18 cellular contexts compared by ENCODE assay signal in genomic region chr4:186752310-186752709, GRCh38. TPM values are rescaled to one million over a fixed set of nuclear protein-coding genes. Genes with fewer than 3 reads are reported as not detected.
DNase-seq lines count a peak whose midpoint lies in the region; ATAC-seq, FAIRE-seq and TF ChIP-seq lines count a peak whose summit lies in the region.
"Had no signal": no experiment of that assay in that cellular context is flagged by ENCODE, and none has a peak within 500 bp of the region (broad histone marks: within the 10 kb centered on the region; RNA-seq: fewer than 3 reads in every experiment).

No MANE protein-coding gene starts in this region.

- TF ChIP-seq EP300 in K562 (IDR thresholded peaks at IDR 0.05; ENCODE audit: low read length): no peak

- H3K4me3 ChIP-seq in K562 (no peak overlapping the region), mammary epithelial cell (replicated peaks in 1 of 3; ENCODE audit: insufficient read depth in 1 of 3, low read depth in 2 of 3, low read length in 3 of 3) (no peak overlapping the region)
- H3K4me3 ChIP-seq: GM12878, GM23338 had no signal

- no peak overlapping the region for H3K9ac ChIP-seq in K562 (ENCODE audit: insufficient read depth in 1 of 2, low read depth in 2 of 2, low read length in 2 of 2)
- H3K9ac ChIP-seq in mammary epithelial cell (ENCODE audit: insufficient read depth, low read length): no peak overlapping the region

- POLR2A ChIA-PET in K562 (lab: Yijun Ruan, JAX): no interaction called here

- CTCF ChIA-PET in K562 (lab: Yijun Ruan, JAX; ENCODE audit: low intra/inter-chr PET ratio) (interaction anchor here (0.6 kb wide), 1 partner anchor 138 kb away, joined by 3 read pairs; no protein-coding TSS in a partner anchor), mammary epithelial cell (lab: Charles Lee; ENCODE audit: low non-redundant PET) (no interaction called here)

- H2AFZ ChIP-seq in K562 (ENCODE audit: low read depth, low read length) (no peak overlapping the region), mammary epithelial cell (ENCODE audit: low read depth, low read length) (no peak overlapping the region)
- H2AFZ ChIP-seq: GM23338 had no signal

- FAIRE-seq in K562 (lab: Jason Lieb, UNC): no peak
- FAIRE-seq: D721Med, GM12878 had no signal

- H3K27me3 ChIP-seq in K562 (ENCODE audit: control insufficient read depth in 2 of 2, insufficient read depth in 2 of 2, low read length in 2 of 2) (peaks cover 2 to 6% of the 10 kb centered on the region in 2 experiments; a peak in 2 of 5 replicates), mammary epithelial cell (ENCODE audit: insufficient read depth, low read length) (no peaks in the 10 kb centered on the region)

- H3K27ac ChIP-seq in K562 (ENCODE audit: extremely low read depth, low read depth, low read length): no peak overlapping the region
- no peak overlapping the region for H3K27ac ChIP-seq in mammary epithelial cell (ENCODE audit: insufficient read depth, low read depth, low read length)

- DNase-seq in K562 (ENCODE audit: extremely low read depth in 1 of 4, low spot score in 3 of 4) (no peak), left kidney (ENCODE audit: low read depth, low spot score) (peak; percentile 60), mammary epithelial cell (no peak)
- no peak for DNase-seq in activated naive CD4-positive, alpha-beta T cell treated with Interleukin-2 at 50 U/mL for 16 hours
- DNase-seq: C1 segment of cervical spinal cord; Caco-2; CD4-positive, alpha-beta memory T cell; DMS 273 treated with DMSO at 0.1 percent for 48 hours; DMS79; EL; GDM1; H9 had no signal

- ATAC-seq in GM18867 (IDR thresholded peaks at IDR 0.05; ENCODE audit: unreplicated experiment) (peak; percentile 40), K562 (no peak), HG02642 (IDR thresholded peaks at IDR 0.05; ENCODE audit: poor library complexity, unreplicated experiment) (no peak)
- ATAC-seq: GM12878, GM23338, HCT116 had no signal

- WGBS in K562 (ENCODE audit: insufficient coverage, low coverage, missing lambda C conversion rate): 62% methylated on average over 6 of the region's 6 CpGs
- 99% methylated on average over 6 of the region's 6 CpGs for WGBS in mammary epithelial cell (ENCODE audit: low coverage, missing lambda C conversion rate)

- H4K20me1 ChIP-seq in K562 (replicated peaks; ENCODE audit: control insufficient read depth, insufficient read depth, low read length) (no peaks in the 10 kb centered on the region), mammary epithelial cell (ENCODE audit: insufficient read depth, low read length) (no peaks in the 10 kb centered on the region)

- TF ChIP-seq POLR2A in K562 (conservative IDR thresholded peaks at IDR 0.05): no peak

- in situ Hi-C loops in K562 (cut with MboI): no loop called here
- in situ Hi-C loops in mammary epithelial cell (cut with MboI; ENCODE audit: low sequenced_read_pairs in 2 of 2): no loop called here

- H3K36me3 ChIP-seq in K562 (ENCODE audit: control insufficient read depth, insufficient read depth, low read length) (peaks cover 7% of the 10 kb centered on the region; the same call in 2 of the 3 replicates), mammary epithelial cell (ENCODE audit: insufficient read depth, low read length) (no peaks in the 10 kb centered on the region)

- no peak for TF ChIP-seq RAD21 in K562 (CRISPR knock-in tag; conservative IDR thresholded peaks at IDR 0.05 in 1 of 2, IDR thresholded peaks at IDR 0.05 in 1 of 2)

- peaks cover 24% of the 10 kb centered on the region for H3K79me2 ChIP-seq in K562 (ENCODE audit: control insufficient read depth, insufficient read depth, low read length)
- H3K79me2 ChIP-seq in mammary epithelial cell (ENCODE audit: insufficient read depth, low read length): no peaks in the 10 kb centered on the region

- no TSS peak for BruUV-seq in K562 (replicated peaks; lab: Mats Ljungman, UMichigan)
- BruUV-seq in mammary epithelial cell (replicated peaks; lab: Mats Ljungman, UMichigan): no TSS peak

- no peaks in the 10 kb centered on the region for H3K9me1 ChIP-seq in K562 (ENCODE audit: control insufficient read depth, insufficient read depth, low read length)

- dilution Hi-C loops in mammary epithelial cell (cut with HindIII; ENCODE audit: low sequenced_read_pairs): no loop called here

- intact Hi-C loops in K562 (cut with micrococcal nuclease) (loop anchor here (5.0 kb wide), 1 partner anchor 150 kb away; no protein-coding TSS in a partner anchor), mammary epithelial cell (cut with micrococcal nuclease) (no loop called here)

- H3K9me3 ChIP-seq in K562 (replicated peaks; ENCODE audit: control insufficient read depth, insufficient read depth, low read depth, low read length) (no peaks in the 10 kb centered on the region), mammary epithelial cell (replicated peaks; ENCODE audit: insufficient read depth, low read length) (no peaks in the 10 kb centered on the region)
- H3K9me3 ChIP-seq: Caco-2 had no signal

- H3K4me1 ChIP-seq in K562 (replicated peaks in 1 of 2; ENCODE audit: control insufficient read depth in 2 of 2, insufficient read depth in 2 of 2, low read length in 2 of 2): no peaks in the 10 kb centered on the region; a peak in 2 of 5 replicates
- H3K4me1 ChIP-seq in mammary epithelial cell (ENCODE audit: insufficient read depth, low read length): no peaks in the 10 kb centered on the region

- H3K4me2 ChIP-seq in K562 (ENCODE audit: insufficient read depth, low read length) (no peak overlapping the region), mammary epithelial cell (ENCODE audit: insufficient read depth, low read depth, low read length) (no peak overlapping the region)
- H3K4me2 ChIP-seq: GM23338 had no signal

- TF ChIP-seq CTCF in K562 (IDR thresholded peaks at IDR 0.05 in 2 of 3, conservative IDR thresholded peaks at IDR 0.05 in 1 of 3; ENCODE audit: insufficient read depth in 2 of 3, low read depth in 1 of 3, low read length in 3 of 3) (no peak), mammary epithelial cell (conservative IDR thresholded peaks at IDR 0.05 in 1 of 2, IDR thresholded peaks at IDR 0.05 in 1 of 2; ENCODE audit: extremely low read depth in 1 of 2, insufficient read depth in 1 of 2, low read depth in 1 of 2, low read length in 2 of 2) (no peak)

RNA-seq across cellular contexts. Expression of gene FAT1, which starts 28.7 kb away (rescaled TPM):
- total RNA-seq in K562 (2011; cell fraction: chromatin; rRNA removed; ENCODE audit: low replicate concordance): 34.3 and 56.3 TPM in 2 replicates
- 21.5 and 28.3 TPM in 2 replicates for total RNA-seq in K562 (2011; cell fraction: nucleolus; rRNA removed)
- total RNA-seq in K562 (2011; cell fraction: nucleoplasm; rRNA removed): 26.8 and 46.9 TPM in 2 replicates
- total RNA-seq in K562 (2014; rRNA removed): 22.8 and 23.3 TPM in 2 replicates
- total RNA-seq in K562 (2014; rRNA removed; fragmentation: Illumina TruSeq; extraction: Trizol): 21.4 and 25.5 TPM in 2 replicates
- 36.0 and 38.4 TPM in 2 replicates for total RNA-seq in K562 (2015; rRNA removed; fragmentation: Illumina TruSeq; extraction: Trizol)
- 30.0 and 31.4 TPM in 2 replicates for total RNA-seq in K562 (2021)
- 12.2 and 13.9 TPM in 2 replicates for polyA plus RNA-seq in K562 (2011; rRNA removed)
- 11.8 and 14.6 TPM in 2 replicates for polyA plus RNA-seq in K562 (2011; cell fraction: cytosol; rRNA removed)
- polyA plus RNA-seq in K562 (2011; cell fraction: nucleus; rRNA removed): 18.0 and 35.1 TPM in 2 replicates
- 14.4 and 20.2 TPM in 2 replicates for polyA plus RNA-seq in K562 (2012)
- 19.3 and 24.9 TPM in 2 replicates for polyA plus RNA-seq in K562 (2014; fragmentation: Illumina TruSeq; extraction: Trizol)
- 1 to 10 TPM; 6.0 to 8.3 TPM for polyA plus RNA-seq in K562 (2014; fragmentation: Nextera tagmentation; extraction: Ambion mirVana)
- polyA plus RNA-seq in K562 (2014; rRNA removed): 9.3 and 12.2 TPM in 2 replicates
- 100 and 106 TPM in 2 replicates for polyA minus RNA-seq in K562 (2011; rRNA and poly(A)+ RNA removed)
- 40.0 and 46.9 TPM in 2 replicates for polyA minus RNA-seq in K562 (2011; cell fraction: cytosol; rRNA and poly(A)+ RNA removed)
- 23.8 and 27.2 TPM in 2 replicates for polyA minus RNA-seq in K562 (2011; cell fraction: nucleus; rRNA and poly(A)+ RNA removed)
- 1,000 to 10,000 TPM in 1 of 2 donors, 100 to 1,000 TPM in 1; 773 to 1,267 TPM for total RNA-seq in mammary epithelial cell
- 307 TPM for polyA plus RNA-seq in mammary epithelial cell
- 1,946 TPM for polyA minus RNA-seq in mammary epithelial cell
- total RNA-seq: CD4-positive, alpha-beta memory T cell had no signal
- polyA plus RNA-seq: CD4-positive, alpha-beta memory T cell had no signal

Comparison
In these comparisons a context has a peak if more than half of its experiments do, and no peak if none do; other contexts are left out.
1. RNA of gene FAT1, which starts 28.7 kb away (total RNA-seq): 773 to 1,267 TPM in mammary epithelial cell; 21.4 to 56.3 TPM in K562; every median in the first group is over 10 times any median in the second.